ENCODE assay signal across 9 cellular contexts in the genomic region with DNA sequence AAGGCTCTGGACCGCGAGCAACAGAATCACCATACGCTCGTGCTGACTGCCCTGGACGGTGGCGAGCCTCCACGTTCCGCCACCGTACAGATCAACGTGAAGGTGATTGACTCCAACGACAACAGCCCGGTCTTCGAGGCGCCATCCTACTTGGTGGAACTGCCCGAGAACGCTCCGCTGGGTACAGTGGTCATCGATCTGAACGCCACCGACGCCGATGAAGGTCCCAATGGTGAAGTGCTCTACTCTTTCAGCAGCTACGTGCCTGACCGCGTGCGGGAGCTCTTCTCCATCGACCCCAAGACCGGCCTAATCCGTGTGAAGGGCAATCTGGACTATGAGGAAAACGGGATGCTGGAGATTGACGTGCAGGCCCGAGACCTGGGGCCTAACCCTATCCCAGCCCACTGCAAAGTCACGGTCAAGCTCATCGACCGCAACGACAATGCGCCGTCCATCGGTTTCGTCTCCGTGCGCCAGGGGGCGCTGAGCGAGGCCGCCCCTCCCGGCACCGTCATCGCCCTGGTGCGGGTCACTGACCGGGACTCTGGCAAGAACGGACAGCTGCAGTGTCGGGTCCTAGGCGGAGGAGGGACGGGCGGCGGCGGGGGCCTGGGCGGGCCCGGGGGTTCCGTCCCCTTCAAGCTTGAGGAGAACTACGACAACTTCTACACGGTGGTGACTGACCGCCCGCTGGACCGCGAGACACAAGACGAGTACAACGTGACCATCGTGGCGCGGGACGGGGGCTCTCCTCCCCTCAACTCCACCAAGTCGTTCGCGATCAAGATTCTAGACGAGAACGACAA. TPM values are rescaled to one million over a fixed set of nuclear protein-coding genes. Genes with fewer than 3 reads are reported as not detected.
DNase-seq lines count a peak whose midpoint lies in the region; ATAC-seq, FAIRE-seq and TF ChIP-seq lines count a peak whose summit lies in the region.
"Had no signal": no experiment of that assay in that cellular context is flagged by ENCODE, and none has a peak within 500 bp of the region (broad histone marks: within the 10 kb centered on the region; RNA-seq: fewer than 3 reads in every experiment).

No MANE protein-coding gene starts in this region.

- H3K36me3 ChIP-seq in breast epithelium (no peaks in the 10 kb centered on the region), mammary epithelial cell (ENCODE audit: insufficient read depth, low read length) (no peaks in the 10 kb centered on the region), vagina (no peaks in the 10 kb centered on the region)
- no peaks in the 10 kb centered on the region for H3K36me3 ChIP-seq in naive thymus-derived CD4-positive, alpha-beta T cell (ENCODE audit: control insufficient read depth in 2 of 3, insufficient read depth in 3 of 3, low read length in 3 of 3)

- ATAC-seq in foreskin keratinocyte (no peak), GM21619 (IDR thresholded peaks at IDR 0.05; ENCODE audit: unreplicated experiment) (no peak)
- no peak for ATAC-seq in naive thymus-derived CD4-positive, alpha-beta T cell

- WGBS in mammary epithelial cell (ENCODE audit: low coverage, missing lambda C conversion rate), result 13% methylated on average over 3 of the region's 77 CpGs

- DNase-seq in breast epithelium (ENCODE audit: low spot score in 2 of 2) (peak in 1 of 2 donors; percentile 51), mammary epithelial cell (no peak), foreskin keratinocyte (no peak), vagina (ENCODE audit: extremely low spot score in 2 of 2) (no peak), urothelium cell line (ENCODE audit: low spot score) (no peak), SKM-1 (lab: John Stamatoyannopoulos, UW; ENCODE audit: unreplicated experiment) (no peak)
- DNase-seq in naive thymus-derived CD4-positive, alpha-beta T cell, result peak in 1 of 9 donors; percentile 23

- intact Hi-C loops in breast epithelium (cut with DNase I; ENCODE audit: low total_unique reads) (no loop called here), mammary epithelial cell (cut with micrococcal nuclease) (no loop called here), vagina (cut with DNase I) (no loop called here)
- intact Hi-C loops in naive thymus-derived CD4-positive, alpha-beta T cell (cut with micrococcal nuclease), result no loop called here

- dilution Hi-C loops in mammary epithelial cell (cut with HindIII; ENCODE audit: low sequenced_read_pairs), result no loop called here

- TF ChIP-seq POLR2A in breast epithelium (IDR thresholded peaks at IDR 0.05) (no peak), vagina (IDR thresholded peaks at IDR 0.05) (no peak)

- H3K4me1 Mint-ChIP-seq in naive thymus-derived CD4-positive, alpha-beta T cell, result peaks cover 21 to 59% (median 44%) of the 10 kb centered on the region in 7 donors

- peaks cover 0 to 24% (median 4%) of the 10 kb centered on the region in 11 donors for H3K9me3 Mint-ChIP-seq in naive thymus-derived CD4-positive, alpha-beta T cell

- in situ Hi-C loops in mammary epithelial cell (cut with MboI; ENCODE audit: low sequenced_read_pairs in 2 of 2), result no loop called here

- FAIRE-seq in urothelium cell line (lab: Jason Lieb, UNC), result no peak

- CTCF ChIA-PET in mammary epithelial cell (lab: Charles Lee; ENCODE audit: low non-redundant PET), result no interaction called here
- CTCF ChIA-PET in naive thymus-derived CD4-positive, alpha-beta T cell (lab: Charles Lee), result no interaction called here

- POLR2A ChIA-PET in naive thymus-derived CD4-positive, alpha-beta T cell (lab: Charles Lee), result no interaction called here

- H3K27me3 ChIP-seq in breast epithelium (peaks cover 0 to 67% of the 10 kb centered on the region in 2 donors), mammary epithelial cell (ENCODE audit: insufficient read depth, low read length) (peaks cover 30% of the 10 kb centered on the region), foreskin keratinocyte (peaks cover 78% of the 10 kb centered on the region), vagina (peaks cover 10% of the 10 kb centered on the region)
- no peaks in the 10 kb centered on the region for H3K27me3 ChIP-seq in naive thymus-derived CD4-positive, alpha-beta T cell (ENCODE audit: control insufficient read depth in 2 of 2, insufficient read depth in 2 of 2, low read length in 2 of 2)

- H4K20me1 ChIP-seq in mammary epithelial cell (ENCODE audit: insufficient read depth, low read length), result no peaks in the 10 kb centered on the region

- H3K4me2 ChIP-seq in mammary epithelial cell (ENCODE audit: insufficient read depth, low read depth, low read length), result no peak overlapping the region

- H3K4me1 ChIP-seq in breast epithelium (peaks cover 0 to 10% of the 10 kb centered on the region in 2 donors), mammary epithelial cell (ENCODE audit: insufficient read depth, low read length) (peaks cover 6% of the 10 kb centered on the region), foreskin keratinocyte (no peaks in the 10 kb centered on the region), vagina (peaks cover 39% of the 10 kb centered on the region)
- peaks cover 0 to 9% of the 10 kb centered on the region in 2 donors for H3K4me1 ChIP-seq in naive thymus-derived CD4-positive, alpha-beta T cell (ENCODE audit: control insufficient read depth in 2 of 2, insufficient read depth in 2 of 2, low read length in 2 of 2)

- peak overlapping the region in 1 of 9 donors; percentile 79 for H3K27ac Mint-ChIP-seq in naive thymus-derived CD4-positive, alpha-beta T cell

- H3K9me3 ChIP-seq in breast epithelium (peaks cover 0 to 17% of the 10 kb centered on the region in 2 donors), mammary epithelial cell (replicated peaks; ENCODE audit: insufficient read depth, low read length) (peaks cover 10% of the 10 kb centered on the region), vagina (no peaks in the 10 kb centered on the region)
- peaks cover 0 to 7% (median 0%) of the 10 kb centered on the region in 3 experiments for H3K9me3 ChIP-seq in naive thymus-derived CD4-positive, alpha-beta T cell (ENCODE audit: control insufficient read depth in 2 of 3, low read length in 3 of 3)

- peak overlapping the region; percentile 6 to 89 (median 56) for H3K4me3 Mint-ChIP-seq in naive thymus-derived CD4-positive, alpha-beta T cell

- peaks cover 50 to 64% (median 63%) of the 10 kb centered on the region in 5 donors for H3K27me3 Mint-ChIP-seq in naive thymus-derived CD4-positive, alpha-beta T cell

- H3K36me3 Mint-ChIP-seq in naive thymus-derived CD4-positive, alpha-beta T cell, result no peaks in the 10 kb centered on the region

- BruUV-seq in mammary epithelial cell (replicated peaks; lab: Mats Ljungman, UMichigan), result no TSS peak

- H3K79me2 ChIP-seq in mammary epithelial cell (ENCODE audit: insufficient read depth, low read length), result no peaks in the 10 kb centered on the region

- H3K4me3 ChIP-seq in breast epithelium (peak overlapping the region; percentile 48 to 69 (median 50)), mammary epithelial cell (replicated peaks in 1 of 3; ENCODE audit: insufficient read depth in 1 of 3, low read depth in 2 of 3, low read length in 3 of 3) (no peak overlapping the region), vagina (peak overlapping the region; percentile 46 to 57)
- no peak overlapping the region for H3K4me3 ChIP-seq in naive thymus-derived CD4-positive, alpha-beta T cell (ENCODE audit: low read length)

- TF ChIP-seq CTCF in breast epithelium (IDR thresholded peaks at IDR 0.05) (no peak), mammary epithelial cell (conservative IDR thresholded peaks at IDR 0.05 in 1 of 2, IDR thresholded peaks at IDR 0.05 in 1 of 2; ENCODE audit: extremely low read depth in 1 of 2, insufficient read depth in 1 of 2, low read depth in 1 of 2, low read length in 2 of 2) (no peak), foreskin keratinocyte (conservative IDR thresholded peaks at IDR 0.05) (peak; percentile 3), vagina (IDR thresholded peaks at IDR 0.05) (no peak)

- H2AFZ ChIP-seq in mammary epithelial cell (ENCODE audit: low read depth, low read length), result no peak overlapping the region

- no peak overlapping the region for H3K27ac ChIP-seq in breast epithelium
- H3K27ac ChIP-seq in mammary epithelial cell (ENCODE audit: insufficient read depth, low read depth, low read length), result no peak overlapping the region
- no peak overlapping the region for H3K27ac ChIP-seq in foreskin keratinocyte
- no peak overlapping the region for H3K27ac ChIP-seq in naive thymus-derived CD4-positive, alpha-beta T cell (ENCODE audit: low read depth, low read length)
- H3K27ac ChIP-seq in vagina, result peak overlapping the region; percentile 4
- H3K27ac ChIP-seq: C4-2B had no signal

- H3K9ac ChIP-seq in mammary epithelial cell (ENCODE audit: insufficient read depth, low read length), result no peak overlapping the region

RNA-seq across cellular contexts. Expression of gene PCDH17, which starts 1.8 kb away (rescaled TPM):
- total RNA-seq in breast epithelium (1 to 10 TPM; 1.3 to 5.9 (median 1.4) TPM), mammary epithelial cell (not detected), foreskin keratinocyte (not detected in 2 replicates), vagina (10.1 TPM)
- polyA plus RNA-seq in mammary epithelial cell (not detected), foreskin keratinocyte (not detected in 2 replicates)
- not detected for polyA minus RNA-seq in mammary epithelial cell
- not detected for total RNA-seq in naive thymus-derived CD4-positive, alpha-beta T cell
- polyA plus RNA-seq in naive thymus-derived CD4-positive, alpha-beta T cell, result not detected

Comparison
In these comparisons a context has a peak if more than half of its experiments do, and no peak if none do; other contexts are left out.
1. H3K4me3 ChIP-seq: peak in breast epithelium (3 of 3) and vagina (2 of 2); none in mammary epithelial cell (0 of 3) and naive thymus-derived CD4-positive, alpha-beta T cell (single experiment).